8 cellular contexts compared by ENCODE assay signal in genomic region chr4:1130318-1131186, GRCh38. TPM values are rescaled to one million over a fixed set of nuclear protein-coding genes. Genes with fewer than 3 reads are reported as not detected.
DNase-seq lines count a peak whose midpoint lies in the region; ATAC-seq and TF ChIP-seq lines count a peak whose summit lies in the region.

No MANE protein-coding gene starts in this region.

- H3K27ac ChIP-seq in Karpas-422 (ENCODE audit: low read length) (no peak overlapping the region), cardiac muscle cell (no peak overlapping the region)

- H3K4me1 ChIP-seq in Karpas-422 (ENCODE audit: low read length): no peaks in the 10 kb centered on the region
- no peaks in the 10 kb centered on the region for H3K4me1 ChIP-seq in cardiac muscle cell (ENCODE audit: low read depth)

- CTCF ChIA-PET in Calu3 (lab: Charles Lee): no interaction called here

- H2AFZ ChIP-seq in Karpas-422 (ENCODE audit: low read length): no peak overlapping the region

- TF ChIP-seq CTCF in Calu3 (IDR thresholded peaks at IDR 0.05; ENCODE audit: unreplicated experiment) (peak; percentile 82), cardiac muscle cell (IDR thresholded peaks at IDR 0.05; ENCODE audit: low read depth, low read length) (peak; percentile 100)

- H3K4me2 ChIP-seq in Karpas-422 (ENCODE audit: low read depth, low read length, poor library complexity, severe bottlenecking): no peak overlapping the region

- H3K9ac ChIP-seq in Karpas-422 (ENCODE audit: low read length): no peak overlapping the region

- no peaks in the 10 kb centered on the region for H3K27me3 ChIP-seq in Karpas-422 (ENCODE audit: low read length)
- H3K27me3 ChIP-seq in cardiac muscle cell: peaks cover 4% of the 10 kb centered on the region

- H3K9me3 ChIP-seq in Karpas-422 (ENCODE audit: low read length) (no peaks in the 10 kb centered on the region), cardiac muscle cell (ENCODE audit: low read depth) (no peaks in the 10 kb centered on the region)

- peak; percentile 73 for DNase-seq in Calu3
- peak; percentile 93 for DNase-seq in Karpas-422
- DNase-seq in SKM-1 (lab: John Stamatoyannopoulos, UW; ENCODE audit: unreplicated experiment): peak; percentile 86
- peak; percentile 63 to 81 for DNase-seq in activated naive CD4-positive, alpha-beta T cell treated with anti-CD3 and anti-CD28 coated beads, Interleukin-2, amount 50 U/mL, for 72 hours (ENCODE audit: low spot score in 2 of 2)
- peak; percentile 67 to 87 for DNase-seq in cardiac muscle cell (ENCODE audit: low read depth in 1 of 2, low spot score in 1 of 2)
- DNase-seq in pulmonary artery endothelial cell (ENCODE audit: low read depth, low spot score): peak; percentile 29

- H3K9me2 ChIP-seq in Karpas-422 (replicated peaks; ENCODE audit: insufficient read depth, low read length): no peaks in the 10 kb centered on the region

- H3K4me1 Mint-ChIP-seq in Calu3 (ENCODE audit: low read depth, unreplicated experiment): no peaks in the 10 kb centered on the region

- no TSS peak for BruUV-seq in Calu3 (replicated peaks; lab: Mats Ljungman, UMichigan)

- intact Hi-C loops in Calu3 (cut with micrococcal nuclease; ENCODE audit: unreplicated experiment): no loop called here

- no peaks in the 10 kb centered on the region for H3K36me3 Mint-ChIP-seq in Calu3 (ENCODE audit: insufficient read depth, unreplicated experiment)
- no peaks in the 10 kb centered on the region for H3K36me3 Mint-ChIP-seq in activated naive CD4-positive, alpha-beta T cell treated with anti-CD3 and anti-CD28 coated beads, Interleukin-2, amount 50 U/mL, for 72 hours

- no peaks in the 10 kb centered on the region for H3K79me2 ChIP-seq in Karpas-422 (ENCODE audit: low read length)

- H3K9me3 Mint-ChIP-seq in Calu3 (ENCODE audit: low read depth, unreplicated experiment): no peaks in the 10 kb centered on the region
- H3K9me3 Mint-ChIP-seq in activated naive CD4-positive, alpha-beta T cell treated with anti-CD3 and anti-CD28 coated beads, Interleukin-2, amount 50 U/mL, for 72 hours: no peaks in the 10 kb centered on the region

- no peak overlapping the region for H3K27ac Mint-ChIP-seq in Calu3 (ENCODE audit: unreplicated experiment)
- H3K27ac Mint-ChIP-seq in activated naive CD4-positive, alpha-beta T cell treated with anti-CD3 and anti-CD28 coated beads, Interleukin-2, amount 50 U/mL, for 72 hours: no peak overlapping the region

- peaks cover 40% of the 10 kb centered on the region for H3K27me3 Mint-ChIP-seq in Calu3 (ENCODE audit: unreplicated experiment)

- no peak overlapping the region for H3K4me3 ChIP-seq in Karpas-422 (ENCODE audit: low read length)
- no peak overlapping the region for H3K4me3 ChIP-seq in cardiac muscle cell

- no peaks in the 10 kb centered on the region for H3K36me3 ChIP-seq in Karpas-422 (ENCODE audit: insufficient read depth, low read length)
- H3K36me3 ChIP-seq in cardiac muscle cell: no peaks in the 10 kb centered on the region

- H3K4me3 Mint-ChIP-seq in Calu3 (ENCODE audit: low read depth, unreplicated experiment): no peak overlapping the region

- H4K20me1 ChIP-seq in Karpas-422 (ENCODE audit: insufficient read depth, low read depth, low read length): no peaks in the 10 kb centered on the region

- peak; percentile 73 for ATAC-seq in GM19467 (IDR thresholded peaks at IDR 0.05; ENCODE audit: unreplicated experiment)
- peak; percentile 96 to 98 for ATAC-seq in activated naive CD4-positive, alpha-beta T cell treated with anti-CD3 and anti-CD28 coated beads, Interleukin-2, amount 50 U/mL, for 72 hours
- no peak for ATAC-seq in HG03025 (IDR thresholded peaks at IDR 0.05; ENCODE audit: low FRiP score, unreplicated experiment)

RNA-seq across cellular contexts. Expression of gene RNF212, which starts 17.2 kb away (rescaled TPM):
- not detected in 2 replicates for total RNA-seq in Calu3 (2022)
- total RNA-seq in Karpas-422 (2014; rRNA removed; shearing (Covaris generic); ENCODE audit: low replicate concordance): not detected in 2 replicates
- 1 to 10 TPM; 3.5 to 4.5 TPM for total RNA-seq in activated naive CD4-positive, alpha-beta T cell treated with anti-CD3 and anti-CD28 coated beads, Interleukin-2, amount 50 U/mL, for 72 hours
- 0.11 and 0.80 TPM in 2 replicates for total RNA-seq in cardiac muscle cell
- polyA plus RNA-seq in cardiac muscle cell: 1.7 and 7.1 TPM in 2 replicates
- total RNA-seq in pulmonary artery endothelial cell: 0.99 and 1.8 TPM in 2 replicates

RNA-seq across cellular contexts. Expression of gene SPON2, which starts 41.8 kb away (rescaled TPM):
- total RNA-seq in Calu3 (2022): 2.2 and 2.4 TPM in 2 replicates
- total RNA-seq in Karpas-422 (2014; rRNA removed; shearing (Covaris generic); ENCODE audit: low replicate concordance): 7.4 and 8.9 TPM in 2 replicates
- 10 to 100 TPM in 1 of 2 donors, 1 to 10 TPM in 1; 7.0 to 17.4 TPM for total RNA-seq in activated naive CD4-positive, alpha-beta T cell treated with anti-CD3 and anti-CD28 coated beads, Interleukin-2, amount 50 U/mL, for 72 hours
- 0.12 and 0.42 TPM in 2 replicates for total RNA-seq in cardiac muscle cell
- polyA plus RNA-seq in cardiac muscle cell: 0.98 and 1.2 TPM in 2 replicates
- 0.07 and 0.28 TPM in 2 replicates for total RNA-seq in pulmonary artery endothelial cell

Comparison
In these comparisons a context has a peak if more than half of its experiments do, and no peak if none do; other contexts are left out.
1. DNase-seq: peak in every context shown above with its lines; median percentile 93 in Karpas-422; 86 in SKM-1; 77 in cardiac muscle cell; 73 in Calu3; 72 in activated naive CD4-positive, alpha-beta T cell treated with anti-CD3 and anti-CD28 coated beads, Interleukin-2, amount 50 U/mL, for 72 hours; 29 in pulmonary artery endothelial cell.